ENCODE assay signal across 13 cellular contexts in genomic region chr1:1670866-1671265, GRCh38.
"Had no signal": no experiment of that assay in that cellular context is flagged by ENCODE, and none has a peak within 500 bp of the region (broad histone marks: within the 10 kb centered on the region; RNA-seq: fewer than 3 reads in every experiment).

No MANE protein-coding gene starts in this region.

- H3K4me1 ChIP-seq: colonic mucosa, gastrocnemius medialis, psoas muscle had no signal

- H3K9me3 ChIP-seq: colonic mucosa, gastrocnemius medialis, psoas muscle, thoracic aorta had no signal

- H3K27ac ChIP-seq: cardiac muscle cell, colonic mucosa, gastrocnemius medialis, psoas muscle, thoracic aorta had no signal

- H3K27me3 Mint-ChIP-seq: natural killer cell treated with Interleukin-12 subunit alpha and Interleukin-12 subunit beta and Interleukin-15 and Interleukin-18, amount 100 ng/mL, for 72 hours; stimulated activated naive CD8-positive, alpha-beta T cell treated with anti-CD3 and anti-CD28 coated beads, Interleukin-15, amount 100 ng/mL, for 72 hours had no signal

- H3K4me3 Mint-ChIP-seq: activated T-cell treated with anti-CD3 and anti-CD28 coated beads, Interleukin-2, amount 50 U/mL, for 4 hours; natural killer cell treated with Interleukin-12 subunit alpha and Interleukin-12 subunit beta and Interleukin-15 and Interleukin-18, amount 100 ng/mL, for 72 hours; stimulated activated naive CD8-positive, alpha-beta T cell treated with anti-CD3 and anti-CD28 coated beads, Interleukin-15, amount 100 ng/mL, for 72 hours had no signal

- ATAC-seq: activated CD4-positive, CD25-positive, alpha-beta regulatory T cell treated with anti-CD3 and anti-CD28 coated beads, Interleukin-2, amount 50 U/mL, for 24 hours; activated T-cell treated with anti-CD3 and anti-CD28 coated beads, Interleukin-2, amount 50 U/mL, for 4 hours; gastrocnemius medialis; natural killer cell treated with Interleukin-12 subunit alpha and Interleukin-12 subunit beta and Interleukin-15 and Interleukin-18, amount 100 ng/mL, for 72 hours; psoas muscle; stimulated activated naive CD8-positive, alpha-beta T cell treated with anti-CD3 and anti-CD28 coated beads, Interleukin-15, amount 100 ng/mL, for 72 hours had no signal

- H3K4me3 ChIP-seq: cardiac muscle cell, colonic mucosa, gastrocnemius medialis, psoas muscle, thoracic aorta had no signal

- H3K27me3 ChIP-seq: cardiac muscle cell, colonic mucosa, gastrocnemius medialis had no signal

- H3K9me3 Mint-ChIP-seq: activated T-cell treated with anti-CD3 and anti-CD28 coated beads, Interleukin-2, amount 50 U/mL, for 4 hours; natural killer cell treated with Interleukin-12 subunit alpha and Interleukin-12 subunit beta and Interleukin-15 and Interleukin-18, amount 100 ng/mL, for 72 hours; stimulated activated naive CD8-positive, alpha-beta T cell treated with anti-CD3 and anti-CD28 coated beads, Interleukin-15, amount 100 ng/mL, for 72 hours had no signal

- DNase-seq: activated gamma-delta T cell treated with Interleukin-2 at 50 U/mL for 16 hours; activated T-cell treated with anti-CD3 and anti-CD28 coated beads, Interleukin-2, amount 50 U/mL, for 4 hours; colonic mucosa; gastrocnemius medialis; occipital lobe; psoas muscle; stimulated activated CD4-positive, alpha-beta T cell treated with anti-CD3 and anti-CD28 coated beads, Interleukin-4, amount 100 ng/mL, for 1 hour; stimulated activated CD8-positive, alpha-beta memory T cell treated with anti-CD3 and anti-CD28 coated beads, Interleukin-4, amount 100 ng/mL, for 48 hours; stimulated activated naive CD8-positive, alpha-beta T cell treated with anti-CD3 and anti-CD28 coated beads, Interleukin-15, amount 100 ng/mL, for 72 hours had no signal

- H3K27ac Mint-ChIP-seq: natural killer cell treated with Interleukin-12 subunit alpha and Interleukin-12 subunit beta and Interleukin-15 and Interleukin-18, amount 100 ng/mL, for 72 hours had no signal
